In genomic region chr18:43875496-43875895, GRCh38 we compare ENCODE assay signal across 15 cellular contexts.
"Had no signal": no experiment of that assay in that cellular context is flagged by ENCODE, and none has a peak within 500 bp of the region (broad histone marks: within the 10 kb centered on the region; RNA-seq: fewer than 3 reads in every experiment).

No MANE protein-coding gene starts in this region.

- H3K4me3 ChIP-seq: mucosa of descending colon, testis had no signal

- H3K27me3 ChIP-seq: testis had no signal

- H3K9me3 ChIP-seq: mucosa of descending colon, testis had no signal

- H3K4me1 Mint-ChIP-seq: activated CD8-positive, alpha-beta memory T cell treated with anti-CD3 and anti-CD28 coated beads, Interleukin-2, amount 10 ng/mL, durations not matched to agents 7 days and 5 days; naive thymus-derived CD8-positive, alpha-beta T cell had no signal

- H3K27ac ChIP-seq: testis had no signal

- H3K9me3 Mint-ChIP-seq: endodermal cell; stimulated activated naive CD8-positive, alpha-beta T cell treated with anti-CD3 and anti-CD28 coated beads, Interleukin-15, Interleukin-2, amounts not matched to agents 100 ng/mL and 50 ng/mL, for 24 hours had no signal

- H3K4me1 ChIP-seq: testis had no signal

- DNase-seq: activated CD4-positive, alpha-beta T cell treated with anti-CD3 and anti-CD28 coated beads for 1 hour; activated CD4-positive, alpha-beta T cell treated with anti-CD3 and anti-CD28 coated beads, Interleukin-2, amount 50 U/mL, for 48 hours; activated CD8-positive, alpha-beta memory T cell treated with anti-CD3 and anti-CD28 coated beads, Interleukin-2, amount 10 ng/mL, durations not matched to agents 7 days and 5 days; activated effector memory CD4-positive, alpha-beta T cell treated with anti-CD3 and anti-CD28 coated beads, Interleukin-2, amount 50 U/mL, for 16 hours; activated T-cell treated with anti-CD3 and anti-CD28 coated beads, Interleukin-2, amount 50 U/mL, for 24 hours; endodermal cell; left colon; mucosa of descending colon; naive thymus-derived CD8-positive, alpha-beta T cell; occipital lobe; stimulated activated CD4-positive, alpha-beta T cell treated with anti-CD3 and anti-CD28 coated beads, Interleukin-15, amount 100 ng/mL, for 24 hours; stimulated activated CD4-positive, alpha-beta T cell treated with anti-CD3 and anti-CD28 coated beads, Interleukin-4, amount 100 ng/mL, for 24 hours; testis had no signal

- H3K27me3 Mint-ChIP-seq: activated CD8-positive, alpha-beta memory T cell treated with anti-CD3 and anti-CD28 coated beads, Interleukin-2, amount 10 ng/mL, durations not matched to agents 7 days and 5 days; activated T-cell treated with anti-CD3 and anti-CD28 coated beads, Interleukin-2, amount 50 U/mL, for 24 hours; naive thymus-derived CD8-positive, alpha-beta T cell; stimulated activated naive CD8-positive, alpha-beta T cell treated with anti-CD3 and anti-CD28 coated beads, Interleukin-15, Interleukin-2, amounts not matched to agents 100 ng/mL and 50 ng/mL, for 24 hours had no signal

- H3K27ac Mint-ChIP-seq: activated CD8-positive, alpha-beta memory T cell treated with anti-CD3 and anti-CD28 coated beads, Interleukin-2, amount 10 ng/mL, durations not matched to agents 7 days and 5 days; activated naive CD4-positive, alpha-beta T cell treated with anti-CD3 and anti-CD28 coated beads, Interleukin-2, amount 50 U/mL, for 72 hours; activated T-cell treated with anti-CD3 and anti-CD28 coated beads, Interleukin-2, amount 50 U/mL, for 24 hours; endodermal cell; naive thymus-derived CD8-positive, alpha-beta T cell; stimulated activated naive CD8-positive, alpha-beta T cell treated with anti-CD3 and anti-CD28 coated beads, Interleukin-15, Interleukin-2, amounts not matched to agents 100 ng/mL and 50 ng/mL, for 24 hours had no signal

- H3K4me3 Mint-ChIP-seq: activated CD8-positive, alpha-beta memory T cell treated with anti-CD3 and anti-CD28 coated beads, Interleukin-2, amount 10 ng/mL, durations not matched to agents 7 days and 5 days; activated T-cell treated with anti-CD3 and anti-CD28 coated beads, Interleukin-2, amount 50 U/mL, for 24 hours; endodermal cell; naive thymus-derived CD8-positive, alpha-beta T cell; stimulated activated naive CD8-positive, alpha-beta T cell treated with anti-CD3 and anti-CD28 coated beads, Interleukin-15, Interleukin-2, amounts not matched to agents 100 ng/mL and 50 ng/mL, for 24 hours had no signal

- H3K36me3 Mint-ChIP-seq: activated CD8-positive, alpha-beta memory T cell treated with anti-CD3 and anti-CD28 coated beads, Interleukin-2, amount 10 ng/mL, durations not matched to agents 7 days and 5 days; activated naive CD4-positive, alpha-beta T cell treated with anti-CD3 and anti-CD28 coated beads, Interleukin-2, amount 50 U/mL, for 72 hours; naive thymus-derived CD8-positive, alpha-beta T cell had no signal
